8 cellular contexts compared by ENCODE assay signal in the genomic region with DNA sequence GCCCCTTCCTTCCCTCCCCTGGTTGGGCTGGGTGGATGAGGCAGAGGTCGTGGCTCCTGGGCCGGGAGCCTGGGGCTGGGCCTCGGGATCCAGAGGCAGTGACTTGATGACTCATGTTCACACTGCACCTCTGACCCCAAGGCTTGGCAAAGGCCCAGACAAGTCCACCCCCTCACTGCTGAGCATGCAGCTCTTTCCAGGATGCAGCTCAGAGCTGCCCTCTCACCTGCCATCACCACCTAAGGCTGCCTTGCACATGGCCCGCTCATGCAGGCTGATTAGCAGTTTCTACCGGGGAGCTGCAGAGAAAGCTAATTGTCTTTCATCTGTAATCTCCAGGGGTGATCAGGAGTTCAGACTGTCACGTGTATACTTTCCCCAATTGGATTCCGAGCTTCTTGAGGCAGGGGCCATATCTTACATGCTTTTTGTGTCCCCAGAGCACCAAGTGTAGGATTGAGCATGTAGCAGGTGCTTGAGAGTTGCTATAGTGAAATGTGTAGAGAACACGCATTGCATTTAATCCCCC.
DNase-seq lines count a peak whose midpoint lies in the region; ATAC-seq and TF ChIP-seq lines count a peak whose summit lies in the region.

No MANE protein-coding gene starts in this region.

- ATAC-seq in GM21619 (IDR thresholded peaks at IDR 0.05; ENCODE audit: unreplicated experiment): no peak

- no peaks in the 10 kb centered on the region for H3K79me2 ChIP-seq in PC-9 (ENCODE audit: low read depth)

- H3K4me1 ChIP-seq in PC-9 (replicated peaks; ENCODE audit: insufficient read depth): peaks cover 46% of the 10 kb centered on the region

- BruUV-seq in PC-9 (replicated peaks; lab: Mats Ljungman, UMichigan): no TSS peak

- peaks cover 38% of the 10 kb centered on the region; the same call in 1 of the 2 replicates for H3F3A ChIP-seq in PC-9 (ENCODE audit: insufficient read depth, low read depth)

- peak; percentile 61 for DNase-seq in SIG-M5 treated with dmso at 0.1 percent for 504 hours (lab: John Stamatoyannopoulos, UW; ENCODE audit: unreplicated experiment)
- DNase-seq in SIG-M5 (lab: John Stamatoyannopoulos, UW): no peak
- peak; percentile 80 to 86 for DNase-seq in PC-9
- DNase-seq in fibroblast of pulmonary artery (ENCODE audit: low read depth): peak; percentile 24
- peak; percentile 88 for DNase-seq in renal cortical epithelial cell (ENCODE audit: low read depth)
- no peak for DNase-seq in Ammon's horn (ENCODE audit: low spot score)
- no peak for DNase-seq in superior temporal gyrus (ENCODE audit: extremely low spot score)

- TF ChIP-seq CTCF in PC-9 (conservative IDR thresholded peaks at IDR 0.05) (no peak), fibroblast of pulmonary artery (IDR thresholded peaks at IDR 0.05; ENCODE audit: low read length, missing control alignments) (no peak)

- CTCF ChIA-PET in PC-9 (lab: Charles Lee): interaction anchor here (0.5 to 1.2 kb wide), 3 partner anchors 85 to 677 kb away, joined by 3 to 17 read pairs (median 3); no protein-coding TSS in a partner anchor

- H3K9me3 ChIP-seq in PC-9 (ENCODE audit: insufficient read depth, low read depth): no peaks in the 10 kb centered on the region

- H3K27ac ChIP-seq in PC-9: no peak overlapping the region

- H3K9me2 ChIP-seq in PC-9 (ENCODE audit: insufficient read depth): no peaks in the 10 kb centered on the region

- H3K4me3 ChIP-seq in PC-9 (no peak overlapping the region), fibroblast of pulmonary artery (replicated peaks; ENCODE audit: low read depth, low read length) (no peak overlapping the region)

- no peaks in the 10 kb centered on the region for H3K36me3 ChIP-seq in PC-9 (ENCODE audit: low read depth)

- peaks cover 3% of the 10 kb centered on the region; the same call in 1 of the 2 replicates for H3K27me3 ChIP-seq in PC-9 (ENCODE audit: insufficient read depth, low read depth)

- no peak overlapping the region for H2AFZ ChIP-seq in PC-9

- H3K4me2 ChIP-seq in PC-9: peak overlapping the region; percentile 63

- no peaks in the 10 kb centered on the region for H4K20me1 ChIP-seq in PC-9 (ENCODE audit: insufficient read depth)

- intact Hi-C loops in PC-9 (cut with micrococcal nuclease; ENCODE audit: unreplicated experiment): loop anchor here (5.0 kb wide), 2 partner anchors 36 to 139 kb away; no protein-coding TSS in a partner anchor

- POLR2A ChIA-PET in PC-9 (lab: Charles Lee; ENCODE audit: unreplicated experiment): interaction anchor here (0.5 to 0.6 kb wide), 2 partner anchors 881 to 969 kb away, joined by 3 to 4 read pairs; partner anchors contain the start of gene CDK18

Comparison
In these comparisons a context has a peak if more than half of its experiments do, and no peak if none do; other contexts are left out.
1. DNase-seq: peak in SIG-M5 treated with dmso at 0.1 percent for 504 hours (single experiment), PC-9 (2 of 2), fibroblast of pulmonary artery (single experiment) and renal cortical epithelial cell (single experiment); none in SIG-M5 (single experiment), Ammon's horn (single experiment) and superior temporal gyrus (single experiment).